ENCODE assay signal across 18 cellular contexts in genomic region chr2:10359246-10359645, GRCh38.
"Had no signal": no experiment of that assay in that cellular context is flagged by ENCODE, and none has a peak within 500 bp of the region (broad histone marks: within the 10 kb centered on the region; RNA-seq: fewer than 3 reads in every experiment).

No MANE protein-coding gene starts in this region.

- H3K27ac Mint-ChIP-seq: progenitor cell of endocrine pancreas had no signal

- H3K9ac ChIP-seq: parathyroid adenoma had no signal

- H3K9me3 Mint-ChIP-seq: effector memory CD8-positive, alpha-beta T cell; memory B cell; natural killer cell had no signal

- H3K4me3 ChIP-seq: lung, right lobe of liver, stomach, thyroid gland, vagina had no signal

- ATAC-seq: effector memory CD8-positive, alpha-beta T cell; left lobe of liver; natural killer cell; right lobe of liver had no signal

- H3K36me3 ChIP-seq: right lobe of liver, thyroid gland, vagina had no signal

- DNase-seq: cortex of kidney; effector memory CD8-positive, alpha-beta T cell; natural killer cell; right lobe of liver; small intestine; stimulated activated CD4-positive, alpha-beta T cell treated with anti-CD3 and anti-CD28 coated beads, Interleukin-15, amount 100 ng/mL, for 24 hours; stimulated activated CD4-positive, alpha-beta T cell treated with anti-CD3 and anti-CD28 coated beads, Interleukin-2, amount 100 ng/mL, for 48 hours; stimulated activated naive CD4-positive, alpha-beta T cell treated with Interleukin-2 at 50 U/mL for 16 hours; stomach; thyroid gland; trophoblast cell had no signal

- H3K9me3 ChIP-seq: neutrophil, right lobe of liver, stomach, thyroid gland, vagina had no signal

- H2AFZ ChIP-seq: parathyroid adenoma had no signal

- H3K4me1 ChIP-seq: parathyroid adenoma, thyroid gland had no signal

- H3K27ac ChIP-seq: neutrophil, parathyroid adenoma, right lobe of liver, stomach, thyroid gland, vagina had no signal

- H3K36me3 Mint-ChIP-seq: natural killer cell had no signal

- H3K27me3 Mint-ChIP-seq: effector memory CD8-positive, alpha-beta T cell; memory B cell; progenitor cell of endocrine pancreas had no signal

- H3K27me3 ChIP-seq: neutrophil, right lobe of liver, stomach, thyroid gland, vagina had no signal

- H3K4me3 Mint-ChIP-seq: effector memory CD8-positive, alpha-beta T cell; memory B cell; natural killer cell had no signal
